ENCODE assay signal across 8 cellular contexts in the genomic region with DNA sequence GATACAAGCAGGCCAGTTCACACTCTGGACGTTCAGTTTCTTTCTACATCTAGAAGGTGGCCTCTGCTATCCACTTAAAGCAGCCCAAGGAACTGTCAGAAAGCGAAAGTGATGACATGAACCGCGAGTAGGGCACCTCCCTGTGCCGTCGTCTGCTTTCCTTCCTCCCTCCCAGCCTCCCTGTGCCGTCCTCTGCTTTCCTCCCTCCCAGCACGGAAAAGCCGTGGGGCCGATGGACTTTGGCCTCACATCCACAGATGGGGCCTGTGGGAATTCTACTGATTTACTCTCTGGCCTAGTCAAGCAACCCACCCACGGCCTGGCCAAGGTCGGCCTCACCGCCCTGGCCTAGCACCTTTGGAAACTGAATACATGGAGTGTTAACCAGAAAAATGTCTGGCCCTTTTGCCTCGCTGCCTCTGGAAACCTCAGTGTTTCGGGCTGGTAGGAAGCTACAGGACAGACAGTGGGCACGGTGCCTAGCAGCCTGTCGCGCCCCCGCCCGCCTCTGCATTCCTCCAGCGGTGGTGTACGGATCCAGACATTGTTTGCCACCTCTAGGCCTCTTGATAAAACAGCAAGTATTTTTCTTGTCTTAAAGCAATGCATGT. TPM values are rescaled to one million over a fixed set of nuclear protein-coding genes. Genes with fewer than 3 reads are reported as not detected.
DNase-seq lines count a peak whose midpoint lies in the region; ATAC-seq, FAIRE-seq and TF ChIP-seq lines count a peak whose summit lies in the region.

No MANE protein-coding gene starts in this region.

- peak; percentile 81 for ATAC-seq in CD4-positive, alpha-beta T cell (ENCODE audit: poor library complexity)
- ATAC-seq in HG02759 (IDR thresholded peaks at IDR 0.05; ENCODE audit: unreplicated experiment): no peak
- ATAC-seq in HG03521 (IDR thresholded peaks at IDR 0.05; ENCODE audit: unreplicated experiment): no peak
- no peak for ATAC-seq in GM18505 (IDR thresholded peaks at IDR 0.05; ENCODE audit: unreplicated experiment)

- CTCF ChIA-PET in CD4-positive, alpha-beta T cell (lab: Charles Lee): interaction anchor here (1.1 to 1.7 kb wide), 2 partner anchors 16 to 54 kb away, joined by 3 to 4 read pairs; no protein-coding TSS in a partner anchor

- H3K27me3 ChIP-seq in CD4-positive, alpha-beta T cell (ENCODE audit: control insufficient read depth, insufficient read depth, low read length): no peaks in the 10 kb centered on the region

- peak in 8 of 10 experiments; percentile 12 to 40 (median 30) for DNase-seq in CD4-positive, alpha-beta T cell
- DNase-seq in RCC 7860 (ENCODE audit: low spot score) (peak; percentile 80), coronary artery (ENCODE audit: low spot score) (no peak), mesothelial cell of epicardium (ENCODE audit: low spot score in 2 of 2, unreplicated experiment in 2 of 2) (no peak), NCI-H510A (lab: John Stamatoyannopoulos, UW) (no peak)

- no peak overlapping the region for H3K27ac ChIP-seq in CD4-positive, alpha-beta T cell (ENCODE audit: low read depth, low read length)
- H3K27ac ChIP-seq in coronary artery: peak overlapping the region; percentile 85 to 98

- no peak for TF ChIP-seq POLR2A in GM18505 (IDR thresholded peaks at IDR 0.05; ENCODE audit: borderline replicate concordance, extremely low read depth, insufficient read depth, insufficient read length)

- H3K9me3 Mint-ChIP-seq in CD4-positive, alpha-beta T cell: no peaks in the 10 kb centered on the region
- H3K9me3 Mint-ChIP-seq in mesothelial cell of epicardium: no peaks in the 10 kb centered on the region

- peak; percentile 81 for FAIRE-seq in RCC 7860 (lab: Jason Lieb, UNC)

- TF ChIP-seq CTCF in CD4-positive, alpha-beta T cell (IDR thresholded peaks at IDR 0.05): no peak
- no peak for TF ChIP-seq CTCF in coronary artery (IDR thresholded peaks at IDR 0.05)
- no peak for TF ChIP-seq CTCF in mesothelial cell of epicardium (IDR thresholded peaks at IDR 0.05; ENCODE audit: unreplicated experiment)

- H3K4me3 Mint-ChIP-seq in CD4-positive, alpha-beta T cell: peak overlapping the region; percentile 87
- no peak overlapping the region for H3K4me3 Mint-ChIP-seq in mesothelial cell of epicardium

- peak overlapping the region; percentile 93 for H3K27ac Mint-ChIP-seq in CD4-positive, alpha-beta T cell
- H3K27ac Mint-ChIP-seq in mesothelial cell of epicardium: peak overlapping the region; percentile 76

- intact Hi-C loops in CD4-positive, alpha-beta T cell (cut with DNase I, micrococcal nuclease): no loop called here

- H3K27me3 Mint-ChIP-seq in CD4-positive, alpha-beta T cell: no peaks in the 10 kb centered on the region
- H3K27me3 Mint-ChIP-seq in mesothelial cell of epicardium (ENCODE audit: low read depth): no peaks in the 10 kb centered on the region

- H3K9me3 ChIP-seq in CD4-positive, alpha-beta T cell (ENCODE audit: control insufficient read depth, low read length): no peaks in the 10 kb centered on the region

- POLR2A ChIA-PET in CD4-positive, alpha-beta T cell (lab: Charles Lee): interaction anchor here (2.3 kb wide), 1 partner anchor 14 kb away, joined by 10 read pairs; a partner anchor contains a TSS

- peaks cover 19% of the 10 kb centered on the region for H3K4me1 Mint-ChIP-seq in CD4-positive, alpha-beta T cell (ENCODE audit: low read depth)
- no peaks in the 10 kb centered on the region for H3K4me1 Mint-ChIP-seq in mesothelial cell of epicardium

- H3K4me3 ChIP-seq in coronary artery: peak overlapping the region; percentile 69

- peaks cover 79% of the 10 kb centered on the region for H3K36me3 Mint-ChIP-seq in CD4-positive, alpha-beta T cell (ENCODE audit: low read depth)
- H3K36me3 Mint-ChIP-seq in mesothelial cell of epicardium: peaks cover 30% of the 10 kb centered on the region

RNA-seq across cellular contexts. Expression of a gene that starts 14.2 kb away (rescaled TPM):
- total RNA-seq in CD4-positive, alpha-beta T cell: 10 to 100 TPM; 19.6 to 20.8 TPM
- 38.0 to 39.0 TPM (median 38.3 TPM) in 3 replicates for total RNA-seq in mesothelial cell of epicardium

RNA-seq across cellular contexts. Expression of a gene that starts 18.6 kb away (rescaled TPM):
- 1 to 10 TPM in 1 of 2 experiments, under 1 TPM in 1; 0.47 to 1.1 TPM for total RNA-seq in CD4-positive, alpha-beta T cell
- 2.4 to 2.9 TPM (median 2.5 TPM) in 3 replicates for total RNA-seq in mesothelial cell of epicardium

RNA-seq across cellular contexts. Expression of a gene that starts 57.9 kb away (rescaled TPM):
- total RNA-seq in CD4-positive, alpha-beta T cell: 1 to 10 TPM; 3.3 to 3.4 TPM
- total RNA-seq in mesothelial cell of epicardium: 9.1 to 10.3 TPM (median 9.3 TPM) in 3 replicates

Comparison
In these comparisons a context has a peak if more than half of its experiments do, and no peak if none do; other contexts are left out.
1. DNase-seq: peak in CD4-positive, alpha-beta T cell (8 of 10) and RCC 7860 (single experiment); none in coronary artery (single experiment), mesothelial cell of epicardium (0 of 2) and NCI-H510A (single experiment).